Comparison of ENCODE assay signal across 2 cellular contexts in the genomic region with DNA sequence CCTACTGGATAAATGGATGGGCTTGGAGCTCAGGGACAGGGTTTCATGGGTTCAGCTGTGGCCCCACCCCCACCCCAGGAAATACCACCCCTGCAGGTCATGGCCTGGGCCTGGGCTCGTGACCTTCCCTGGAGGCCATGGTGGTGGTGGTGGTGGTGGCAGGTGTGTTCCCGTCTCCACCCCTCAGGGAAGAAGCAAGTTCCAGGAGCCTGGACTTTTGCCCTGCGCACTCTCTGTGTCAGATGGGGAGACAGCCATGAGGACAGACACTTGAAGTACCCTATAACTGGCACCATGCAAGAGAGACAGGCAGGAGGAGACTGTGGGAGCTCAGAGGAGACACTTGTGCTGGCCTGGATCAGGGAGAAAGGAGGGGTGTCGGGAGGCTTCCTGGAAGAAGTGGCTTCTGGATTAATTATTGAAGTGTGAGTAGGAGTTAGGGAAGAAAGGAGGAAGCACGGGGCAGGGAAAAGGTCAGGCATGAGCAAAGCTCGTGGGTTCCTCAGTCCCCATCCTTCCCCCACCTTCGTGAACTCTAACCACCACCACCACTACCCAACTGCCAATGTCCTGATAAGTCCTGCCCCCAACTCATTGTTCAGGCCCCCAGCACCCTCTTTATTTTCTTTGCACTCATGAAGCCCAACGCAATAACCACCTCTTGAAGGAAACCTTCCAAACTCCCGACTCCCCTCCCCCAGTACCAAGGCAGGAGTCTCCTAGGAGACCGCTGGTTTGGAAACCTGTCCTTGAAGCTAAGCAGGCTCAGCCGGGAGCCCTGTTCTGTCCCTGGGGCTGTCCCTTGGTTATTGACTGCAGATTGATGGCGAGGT.
TF ChIP-seq lines count a peak whose summit lies in the region.

No MANE protein-coding gene starts in this region.

TF ChIP-seq in HepG2, 621 proteins besides CTCF, POLR2A, EP300 and RAD21:
- TF ChIP-seq KLF13 (CRISPR knock-in tag; IDR thresholded peaks at IDR 0.05) = no peak
- no peak for TF ChIP-seq ZNF451 (CRISPR knock-in tag; IDR thresholded peaks at IDR 0.05)
- TF ChIP-seq TBX3 (IDR thresholded peaks at IDR 0.05; ENCODE audit: borderline replicate concordance) = no peak
- no peak for TF ChIP-seq RELA (CRISPR knock-in tag; IDR thresholded peaks at IDR 0.05)
- peak; percentile 35; the same call in 1 of the 2 replicates for TF ChIP-seq NR2F6 (IDR thresholded peaks at IDR 0.05)
- no peak for TF ChIP-seq NR2F6 (CRISPR knock-in tag; IDR thresholded peaks at IDR 0.05)
- no peak for TF ChIP-seq ZFX (CRISPR knock-in tag; IDR thresholded peaks at IDR 0.05; ENCODE audit: low read depth)
- TF ChIP-seq, protein P1, sequence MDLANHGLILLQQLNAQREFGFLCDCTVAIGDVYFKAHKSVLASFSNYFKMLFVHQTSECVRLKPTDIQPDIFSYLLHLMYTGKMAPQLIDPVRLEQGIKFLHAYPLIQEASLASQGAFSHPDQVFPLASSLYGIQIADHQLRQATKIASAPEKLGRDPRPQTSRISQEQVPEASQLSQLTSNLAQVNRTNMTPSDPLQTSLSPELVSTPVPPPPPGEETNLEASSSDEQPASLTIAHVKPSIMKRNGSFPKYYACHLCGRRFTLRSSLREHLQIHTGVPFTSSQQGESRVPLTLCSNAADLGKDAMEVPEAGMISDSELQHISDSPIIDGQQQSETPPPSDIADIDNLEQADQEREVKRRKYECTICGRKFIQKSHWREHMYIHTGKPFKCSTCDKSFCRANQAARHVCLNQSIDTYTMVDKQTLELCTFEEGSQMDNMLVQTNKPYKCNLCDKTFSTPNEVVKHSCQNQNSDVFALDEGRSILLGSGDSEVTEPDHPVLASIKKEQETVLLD (CRISPR knock-in tag; IDR thresholded peaks at IDR 0.05; ENCODE audit: low read depth) = no peak
- TF ChIP-seq, protein P2, sequence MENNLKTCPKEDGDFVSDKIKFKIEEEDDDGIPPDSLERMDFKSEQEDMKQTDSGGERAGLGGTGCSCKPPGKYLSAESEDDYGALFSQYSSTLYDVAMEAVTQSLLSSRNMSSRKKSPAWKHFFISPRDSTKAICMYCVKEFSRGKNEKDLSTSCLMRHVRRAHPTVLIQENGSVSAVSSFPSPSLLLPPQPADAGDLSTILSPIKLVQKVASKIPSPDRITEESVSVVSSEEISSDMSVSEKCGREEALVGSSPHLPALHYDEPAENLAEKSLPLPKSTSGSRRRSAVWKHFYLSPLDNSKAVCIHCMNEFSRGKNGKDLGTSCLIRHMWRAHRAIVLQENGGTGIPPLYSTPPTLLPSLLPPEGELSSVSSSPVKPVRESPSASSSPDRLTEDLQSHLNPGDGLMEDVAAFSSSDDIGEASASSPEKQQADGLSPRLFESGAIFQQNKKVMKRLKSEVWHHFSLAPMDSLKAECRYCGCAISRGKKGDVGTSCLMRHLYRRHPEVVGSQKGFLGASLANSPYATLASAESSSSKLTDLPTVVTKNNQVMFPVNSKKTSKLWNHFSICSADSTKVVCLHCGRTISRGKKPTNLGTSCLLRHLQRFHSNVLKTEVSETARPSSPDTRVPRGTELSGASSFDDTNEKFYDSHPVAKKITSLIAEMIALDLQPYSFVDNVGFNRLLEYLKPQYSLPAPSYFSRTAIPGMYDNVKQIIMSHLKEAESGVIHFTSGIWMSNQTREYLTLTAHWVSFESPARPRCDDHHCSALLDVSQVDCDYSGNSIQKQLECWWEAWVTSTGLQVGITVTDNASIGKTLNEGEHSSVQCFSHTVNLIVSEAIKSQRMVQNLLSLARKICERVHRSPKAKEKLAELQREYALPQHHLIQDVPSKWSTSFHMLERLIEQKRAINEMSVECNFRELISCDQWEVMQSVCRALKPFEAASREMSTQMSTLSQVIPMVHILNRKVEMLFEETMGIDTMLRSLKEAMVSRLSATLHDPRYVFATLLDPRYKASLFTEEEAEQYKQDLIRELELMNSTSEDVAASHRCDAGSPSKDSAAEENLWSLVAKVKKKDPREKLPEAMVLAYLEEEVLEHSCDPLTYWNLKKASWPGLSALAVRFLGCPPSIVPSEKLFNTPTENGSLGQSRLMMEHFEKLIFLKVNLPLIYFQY (CRISPR knock-in tag; IDR thresholded peaks at IDR 0.05; ENCODE audit: borderline replicate concordance) = no peak
- TF ChIP-seq FOXK1 (CRISPR knock-in tag; IDR thresholded peaks at IDR 0.05; ENCODE audit: borderline replicate concordance, low read depth) = no peak
- no peak for TF ChIP-seq ZNF572 (CRISPR knock-in tag; IDR thresholded peaks at IDR 0.05)
- TF ChIP-seq, protein P3, sequence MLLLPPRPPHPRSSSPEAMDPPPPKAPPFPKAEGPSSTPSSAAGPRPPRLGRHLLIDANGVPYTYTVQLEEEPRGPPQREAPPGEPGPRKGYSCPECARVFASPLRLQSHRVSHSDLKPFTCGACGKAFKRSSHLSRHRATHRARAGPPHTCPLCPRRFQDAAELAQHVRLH (CRISPR knock-in tag; IDR thresholded peaks at IDR 0.05; ENCODE audit: borderline replicate concordance, low read depth) = no peak
- no peak for TF ChIP-seq AGO2 (optimal IDR thresholded peaks at IDR 0.05; ENCODE audit: low read depth, low read length)
- TF ChIP-seq AHR (CRISPR knock-in tag; IDR thresholded peaks at IDR 0.05) = no peak
- TF ChIP-seq FOXP1 (IDR thresholded peaks at IDR 0.05) = no peak
- no peak for TF ChIP-seq FOXP1 (CRISPR knock-in tag; IDR thresholded peaks at IDR 0.05)
- no peak for TF ChIP-seq GTF3A (CRISPR knock-in tag; conservative IDR thresholded peaks at IDR 0.05)
- no peak for TF ChIP-seq GABPA (IDR thresholded peaks at IDR 0.05; ENCODE audit: low read depth, low read length)
- TF ChIP-seq GABPA (CRISPR knock-in tag; IDR thresholded peaks at IDR 0.05; ENCODE audit: low read depth) = 0 out of 2 replicates have a peak, but pooled peaks have one; percentile 8

TF ChIP-seq in K562, 482 proteins besides CTCF, POLR2A, EP300 and RAD21:
- TF ChIP-seq, protein P4, sequence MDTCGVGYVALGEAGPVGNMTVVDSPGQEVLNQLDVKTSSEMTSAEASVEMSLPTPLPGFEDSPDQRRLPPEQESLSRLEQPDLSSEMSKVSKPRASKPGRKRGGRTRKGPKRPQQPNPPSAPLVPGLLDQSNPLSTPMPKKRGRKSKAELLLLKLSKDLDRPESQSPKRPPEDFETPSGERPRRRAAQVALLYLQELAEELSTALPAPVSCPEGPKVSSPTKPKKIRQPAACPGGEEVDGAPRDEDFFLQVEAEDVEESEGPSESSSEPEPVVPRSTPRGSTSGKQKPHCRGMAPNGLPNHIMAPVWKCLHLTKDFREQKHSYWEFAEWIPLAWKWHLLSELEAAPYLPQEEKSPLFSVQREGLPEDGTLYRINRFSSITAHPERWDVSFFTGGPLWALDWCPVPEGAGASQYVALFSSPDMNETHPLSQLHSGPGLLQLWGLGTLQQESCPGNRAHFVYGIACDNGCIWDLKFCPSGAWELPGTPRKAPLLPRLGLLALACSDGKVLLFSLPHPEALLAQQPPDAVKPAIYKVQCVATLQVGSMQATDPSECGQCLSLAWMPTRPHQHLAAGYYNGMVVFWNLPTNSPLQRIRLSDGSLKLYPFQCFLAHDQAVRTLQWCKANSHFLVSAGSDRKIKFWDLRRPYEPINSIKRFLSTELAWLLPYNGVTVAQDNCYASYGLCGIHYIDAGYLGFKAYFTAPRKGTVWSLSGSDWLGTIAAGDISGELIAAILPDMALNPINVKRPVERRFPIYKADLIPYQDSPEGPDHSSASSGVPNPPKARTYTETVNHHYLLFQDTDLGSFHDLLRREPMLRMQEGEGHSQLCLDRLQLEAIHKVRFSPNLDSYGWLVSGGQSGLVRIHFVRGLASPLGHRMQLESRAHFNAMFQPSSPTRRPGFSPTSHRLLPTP (IDR thresholded peaks at IDR 0.05; ENCODE audit: borderline replicate concordance, extremely low read depth, insufficient read length) = no peak
- TF ChIP-seq ZNF239 (CRISPR knock-in tag; IDR thresholded peaks at IDR 0.05) = peak; percentile 92
- TF ChIP-seq PHTF2 (CRISPR knock-in tag; IDR thresholded peaks at IDR 0.05) = no peak
- no peak for TF ChIP-seq CSDE1 (IDR thresholded peaks at IDR 0.05)
- TF ChIP-seq ZFP36 (IDR thresholded peaks at IDR 0.05; ENCODE audit: low read depth, low read length, partially characterized antibody) = peak; percentile 10
- no peak for TF ChIP-seq POLR3G (IDR thresholded peaks at IDR 0.05; ENCODE audit: extremely low read depth, insufficient read length, insufficient replicate concordance)
